ENCODE assay signal across 8 cellular contexts in the genomic region with DNA sequence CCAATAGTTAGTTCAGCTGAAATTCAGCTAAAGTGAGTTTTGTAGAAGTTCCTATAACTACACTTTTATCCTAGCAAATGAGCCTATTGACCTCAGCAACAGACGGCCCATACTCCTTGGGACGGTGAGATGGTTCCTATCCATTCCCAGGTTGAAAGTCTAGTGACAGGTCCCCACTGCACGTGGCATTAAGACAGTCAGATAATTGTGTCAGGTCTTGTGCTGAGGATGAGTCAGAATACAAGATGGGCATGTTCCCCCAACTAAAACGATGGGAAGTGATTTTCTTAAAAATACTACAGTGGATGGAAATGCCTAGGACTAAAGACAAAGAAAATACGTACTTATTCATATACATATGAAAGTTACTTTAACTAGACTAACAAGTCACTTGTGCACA. TPM values are rescaled to one million over a fixed set of nuclear protein-coding genes. Genes with fewer than 3 reads are reported as not detected.
DNase-seq lines count a peak whose midpoint lies in the region; ATAC-seq and TF ChIP-seq lines count a peak whose summit lies in the region.

No MANE protein-coding gene starts in this region.

- peaks cover 7% of the 10 kb centered on the region; the same call in 1 of the 2 replicates for H3K36me3 ChIP-seq in BJ (ENCODE audit: control insufficient read depth, insufficient read depth, low read length)
- no peaks in the 10 kb centered on the region for H3K36me3 ChIP-seq in MM.1S (replicated peaks; ENCODE audit: insufficient read depth, low read length)
- no peaks in the 10 kb centered on the region for H3K36me3 ChIP-seq in ectodermal cell (ENCODE audit: control insufficient read depth, insufficient read depth, low read length)

- H3K27me3 Mint-ChIP-seq in nephron (ENCODE audit: low read depth) = peaks cover 91% of the 10 kb centered on the region

- no peak overlapping the region for H3K27ac Mint-ChIP-seq in nephron

- H2AFZ ChIP-seq in MM.1S (ENCODE audit: low read length) = peak overlapping the region; percentile 96

- peak overlapping the region; percentile 68 for H3K4me2 ChIP-seq in MM.1S (ENCODE audit: low read depth, low read length)

- no peaks in the 10 kb centered on the region for H3K9me2 ChIP-seq in MM.1S (replicated peaks; ENCODE audit: insufficient read depth, low read length)

- H3K4me3 ChIP-seq in BJ (ENCODE audit: low read depth, low read length) (peak overlapping the region; percentile 73), MM.1S (ENCODE audit: low read length) (peak overlapping the region; percentile 92), ectodermal cell (ENCODE audit: insufficient read depth, low read depth, low read length) (peak overlapping the region; percentile 47)

- 51 to 52% methylated on average over 4 to 5 of the region's 5 CpGs for whole genome bisulfite sequencing in ectodermal cell, 2 experiments

- H3K27ac ChIP-seq in MM.1S (ENCODE audit: low read length) (peak overlapping the region; percentile 67; the same call in 1 of the 2 replicates), ectodermal cell (ENCODE audit: insufficient read depth, low read depth, low read length, poor library complexity, severe bottlenecking) (no peak overlapping the region), caudate nucleus (ENCODE audit: low read depth, low read length) (no peak overlapping the region)

- CTCF ChIA-PET in BJ (lab: Yijun Ruan, JAX) = interaction anchor here (0.6 to 3.9 kb wide), 35 partner anchors 8 to 559 kb away, joined by 3 to 56 read pairs (median 5); a partner anchor contains a TSS

- TF ChIP-seq CTCF in BJ (IDR thresholded peaks at IDR 0.05; ENCODE audit: insufficient read depth, low read depth, low read length) (no peak), MM.1S (IDR thresholded peaks at IDR 0.05; ENCODE audit: low read length) (no peak), nephron (IDR thresholded peaks at IDR 0.05; ENCODE audit: unreplicated experiment in 3 of 3) (no peak)

- POLR2A ChIA-PET in BJ (lab: Charles Lee) = interaction anchor here (0.7 to 1.7 kb wide), 4 partner anchors 84 to 267 kb away, joined by 3 to 7 read pairs (median 3); no protein-coding TSS in a partner anchor

- no peaks in the 10 kb centered on the region for H3K9me3 Mint-ChIP-seq in nephron

- no peak for ATAC-seq in GM19463 (IDR thresholded peaks at IDR 0.05; ENCODE audit: unreplicated experiment)

- H3K36me3 Mint-ChIP-seq in nephron (ENCODE audit: low read depth) = no peaks in the 10 kb centered on the region

- H4K20me1 ChIP-seq in MM.1S (ENCODE audit: insufficient read depth, low read length) = no peaks in the 10 kb centered on the region

- no peak for DNase-seq in BJ (ENCODE audit: low read depth)
- DNase-seq in MM.1S = no peak
- no peak for DNase-seq in effector CD4-positive, alpha-beta T cell
- DNase-seq in caudate nucleus (lab: John Stamatoyannopoulos, UW) = no peak
- no peak for DNase-seq in putamen (ENCODE audit: low spot score)

- peak overlapping the region; percentile 63 for H3K9ac ChIP-seq in MM.1S (ENCODE audit: low read length)

- H3K4me1 ChIP-seq in MM.1S (ENCODE audit: low read length) (peaks cover 41% of the 10 kb centered on the region), ectodermal cell (ENCODE audit: control insufficient read depth, insufficient read depth, low read length) (peaks cover 5% of the 10 kb centered on the region)

- no peaks in the 10 kb centered on the region for H3K27me3 ChIP-seq in BJ (ENCODE audit: control insufficient read depth, insufficient read depth, low read length)
- H3K27me3 ChIP-seq in MM.1S (replicated peaks; ENCODE audit: insufficient read depth, low read length) = no peaks in the 10 kb centered on the region
- H3K27me3 ChIP-seq in ectodermal cell (ENCODE audit: control insufficient read depth, insufficient read depth, low read length, poor library complexity, severe bottlenecking) = peaks cover 53% of the 10 kb centered on the region

- peaks cover 15% of the 10 kb centered on the region for H3K4me1 Mint-ChIP-seq in nephron

- peaks cover 46% of the 10 kb centered on the region for H3F3A ChIP-seq in MM.1S (ENCODE audit: insufficient read depth, low read length)

- H3K79me2 ChIP-seq in MM.1S (ENCODE audit: low read length) = peaks cover 41% of the 10 kb centered on the region

- H3K9me3 ChIP-seq in MM.1S (replicated peaks; ENCODE audit: insufficient read depth, low read length) = no peaks in the 10 kb centered on the region
- no peaks in the 10 kb centered on the region for H3K9me3 ChIP-seq in ectodermal cell (ENCODE audit: control insufficient read depth, low read length)

- H3K4me3 Mint-ChIP-seq in nephron = peak overlapping the region; percentile 82 to 88 (median 84)

RNA-seq across cellular contexts. Expression of a gene that starts 2.1 kb away (rescaled TPM):
- 1,794 and 2,064 TPM in 2 replicates for polyA plus RNA-seq in BJ (2011; rRNA removed)
- 961 and 1,374 TPM in 2 replicates for polyA minus RNA-seq in BJ (2011; rRNA and poly(A)+ RNA removed)
- polyA plus RNA-seq in ectodermal cell (2013, experiment 1 of 4) = 6.4 TPM
- polyA plus RNA-seq in ectodermal cell (2013, experiment 2 of 4) = 4.1 TPM
- 3.8 TPM for polyA plus RNA-seq in ectodermal cell (2013, experiment 3 of 4)
- polyA plus RNA-seq in ectodermal cell (2013, experiment 4 of 4) = 4.7 TPM

RNA-seq across cellular contexts. Expression of a gene that starts 27.4 kb away (rescaled TPM):
- 245 and 263 TPM in 2 replicates for polyA plus RNA-seq in BJ (2011; rRNA removed)
- 116 and 163 TPM in 2 replicates for polyA minus RNA-seq in BJ (2011; rRNA and poly(A)+ RNA removed)
- 0.37 TPM for polyA plus RNA-seq in ectodermal cell (2013, experiment 1 of 4)
- 0.44 TPM for polyA plus RNA-seq in ectodermal cell (2013, experiment 2 of 4)
- polyA plus RNA-seq in ectodermal cell (2013, experiment 3 of 4) = 1.0 TPM
- polyA plus RNA-seq in ectodermal cell (2013, experiment 4 of 4) = 1.2 TPM
